29 cellular contexts compared by ENCODE assay signal in genomic region chr18:12291690-12292089, GRCh38. TPM values are rescaled to one million over a fixed set of nuclear protein-coding genes. Genes with fewer than 3 reads are reported as not detected.
DNase-seq lines count a peak whose midpoint lies in the region; ATAC-seq and TF ChIP-seq lines count a peak whose summit lies in the region.
"Had no signal": no experiment of that assay in that cellular context is flagged by ENCODE, and none has a peak within 500 bp of the region (broad histone marks: within the 10 kb centered on the region; RNA-seq: fewer than 3 reads in every experiment).

No MANE protein-coding gene starts in this region.

- H3K4me1 ChIP-seq in BLaER1 = peaks cover 12% of the 10 kb centered on the region
- peaks cover 0 to 23% (median 13%) of the 10 kb centered on the region in 4 donors for H3K4me1 ChIP-seq in sigmoid colon

- no peaks in the 10 kb centered on the region for H4K20me1 ChIP-seq in BLaER1

- H3K27ac ChIP-seq in BLaER1 (no peak overlapping the region), sigmoid colon (no peak overlapping the region)
- H3K27ac ChIP-seq: C4-2B, PC-9, SJSA1 had no signal

- no peaks in the 10 kb centered on the region for H3K27me3 ChIP-seq in BLaER1
- peaks cover 13% of the 10 kb centered on the region for H3K27me3 ChIP-seq in H7 (ENCODE audit: control insufficient read depth, insufficient read depth, low read length)
- H3K27me3 ChIP-seq in sigmoid colon = no peaks in the 10 kb centered on the region
- H3K27me3 ChIP-seq: SJSA1 had no signal

- peaks cover 25% of the 10 kb centered on the region for H3K4me1 Mint-ChIP-seq in chondrocyte (ENCODE audit: low read depth)

- H3K27ac Mint-ChIP-seq in chondrocyte (ENCODE audit: unreplicated experiment) = no peak overlapping the region
- H3K27ac Mint-ChIP-seq: CD8-positive, alpha-beta T cell; H9; IgD-negative memory B cell had no signal

- H3K9me3 Mint-ChIP-seq in chondrocyte (ENCODE audit: low read depth) = no peaks in the 10 kb centered on the region
- H3K9me3 Mint-ChIP-seq: CD8-positive, alpha-beta T cell; H9 had no signal

- no peaks in the 10 kb centered on the region for H3K36me3 ChIP-seq in BLaER1
- H3K36me3 ChIP-seq in H7 (replicated peaks; ENCODE audit: control insufficient read depth, insufficient read depth, low read length) = no peaks in the 10 kb centered on the region
- H3K36me3 ChIP-seq in sigmoid colon = no peaks in the 10 kb centered on the region
- H3K36me3 ChIP-seq: SJSA1 had no signal

- H3K4me2 ChIP-seq in BLaER1 = peak overlapping the region; percentile 22
- H3K4me2 ChIP-seq: PC-9 had no signal

- no peaks in the 10 kb centered on the region for H3K9me3 ChIP-seq in BLaER1
- H3K9me3 ChIP-seq in sigmoid colon = no peaks in the 10 kb centered on the region
- H3K9me3 ChIP-seq: Caco-2, SJSA1 had no signal

- H3K4me3 ChIP-seq in BLaER1 (no peak overlapping the region), H7 (ENCODE audit: insufficient read depth, low read depth, low read length) (no peak overlapping the region), sigmoid colon (no peak overlapping the region)
- H3K4me3 ChIP-seq: PC-9, SJSA1 had no signal

- H3K27me3 Mint-ChIP-seq in chondrocyte (ENCODE audit: low read depth) = no peaks in the 10 kb centered on the region

- ATAC-seq in HG03095 (IDR thresholded peaks at IDR 0.05; ENCODE audit: unreplicated experiment) = no peak
- ATAC-seq: CD8-positive, alpha-beta T cell had no signal

- TF ChIP-seq POLR2A in sigmoid colon (IDR thresholded peaks at IDR 0.05) = no peak

- TF ChIP-seq EP300 in sigmoid colon (IDR thresholded peaks at IDR 0.05) = no peak

- no peak overlapping the region for H3K4me3 Mint-ChIP-seq in chondrocyte (ENCODE audit: unreplicated experiment)
- H3K4me3 Mint-ChIP-seq: CD8-positive, alpha-beta T cell; H9; IgD-negative memory B cell had no signal

- 93% methylated on average over 14 of the region's 14 CpGs for WGBS in sigmoid colon, 2 donors

- DNase-seq in H7 (peak; percentile 16), chondrocyte (ENCODE audit: low spot score) (peak; percentile 37), sigmoid colon (peak; percentile 40), GM10266 (ENCODE audit: extremely low spot score) (no peak), NK-92 (lab: John Stamatoyannopoulos, UW; ENCODE audit: unreplicated experiment) (no peak), RKO (ENCODE audit: low spot score) (no peak)
- DNase-seq: AML-193; Caco-2; CD8-positive, alpha-beta T cell; DMS 273 treated with DMSO at 0.1 percent for 48 hours; DMS79; GF-D8; H9; Karpas-422; NCI-H1105; NCI-H1436 treated with DMSO at 0.1 percent for 48 hours; NCI-H187 treated with DMSO at 0.1 percent for 48 hours; NCI-H446; NCI-H524 treated with DMSO at 0.1 percent for 48 hours; NCI-H82; PC-9; Right ventricle myocardium superior; RPMI8226 had no signal

- H3K36me3 Mint-ChIP-seq in chondrocyte (ENCODE audit: low read depth) = no peaks in the 10 kb centered on the region
- H3K36me3 Mint-ChIP-seq: CD8-positive, alpha-beta T cell; IgD-negative memory B cell had no signal

- no peak for TF ChIP-seq CTCF in chondrocyte (IDR thresholded peaks at IDR 0.05)
- no peak for TF ChIP-seq CTCF in sigmoid colon (IDR thresholded peaks at IDR 0.05)
- TF ChIP-seq CTCF in GM10266 (IDR thresholded peaks at IDR 0.05; ENCODE audit: control insufficient read depth, insufficient read depth, low read depth, missing control alignments) = no peak

- intact Hi-C loops in sigmoid colon (cut with DNase I) = no loop called here

- no peak overlapping the region for H3K9ac ChIP-seq in BLaER1

RNA-seq across cellular contexts. Expression of gene TUBB6, which starts 16.4 kb away (rescaled TPM):
- 520 and 657 TPM in 2 replicates for total RNA-seq in H7 (2014; rRNA removed; shearing (Covaris generic))
- total RNA-seq in chondrocyte = 196 to 204 TPM (median 198 TPM) in 3 replicates
- total RNA-seq in sigmoid colon = 100 to 1,000 TPM; 298 to 445 (median 376) TPM
- 10 to 100 TPM; 19.2 to 58.0 (median 42.6) TPM for polyA plus RNA-seq in sigmoid colon

RNA-seq across cellular contexts. Expression of gene CIDEA, which starts 37.5 kb away (rescaled TPM):
- 0.15 TPM in 1 of 2 replicates, not detected in the other for total RNA-seq in H7 (2014; rRNA removed; shearing (Covaris generic))
- not detected in 3 replicates for total RNA-seq in chondrocyte
- total RNA-seq in sigmoid colon = 10 to 100 TPM in 1 of 4 donors, not detected in 3; 17.8 TPM
- polyA plus RNA-seq in sigmoid colon = 1 to 10 TPM in 1 of 3 donors, not detected in 2; 4.2 TPM
- total RNA-seq: Caco-2; CD8-positive, alpha-beta T cell; H9; M059J; PC-9; SJSA1 had no signal
- polyA plus RNA-seq: IgD-negative memory B cell had no signal

Comparison
In these comparisons a context has a peak if more than half of its experiments do, and no peak if none do; other contexts are left out.
1. DNase-seq: peak in H7 (single experiment), chondrocyte (single experiment) and sigmoid colon (single experiment); none in GM10266 (single experiment), NK-92 (single experiment) and RKO (single experiment).